1 cellular context compared by ENCODE assay signal in the genomic region with DNA sequence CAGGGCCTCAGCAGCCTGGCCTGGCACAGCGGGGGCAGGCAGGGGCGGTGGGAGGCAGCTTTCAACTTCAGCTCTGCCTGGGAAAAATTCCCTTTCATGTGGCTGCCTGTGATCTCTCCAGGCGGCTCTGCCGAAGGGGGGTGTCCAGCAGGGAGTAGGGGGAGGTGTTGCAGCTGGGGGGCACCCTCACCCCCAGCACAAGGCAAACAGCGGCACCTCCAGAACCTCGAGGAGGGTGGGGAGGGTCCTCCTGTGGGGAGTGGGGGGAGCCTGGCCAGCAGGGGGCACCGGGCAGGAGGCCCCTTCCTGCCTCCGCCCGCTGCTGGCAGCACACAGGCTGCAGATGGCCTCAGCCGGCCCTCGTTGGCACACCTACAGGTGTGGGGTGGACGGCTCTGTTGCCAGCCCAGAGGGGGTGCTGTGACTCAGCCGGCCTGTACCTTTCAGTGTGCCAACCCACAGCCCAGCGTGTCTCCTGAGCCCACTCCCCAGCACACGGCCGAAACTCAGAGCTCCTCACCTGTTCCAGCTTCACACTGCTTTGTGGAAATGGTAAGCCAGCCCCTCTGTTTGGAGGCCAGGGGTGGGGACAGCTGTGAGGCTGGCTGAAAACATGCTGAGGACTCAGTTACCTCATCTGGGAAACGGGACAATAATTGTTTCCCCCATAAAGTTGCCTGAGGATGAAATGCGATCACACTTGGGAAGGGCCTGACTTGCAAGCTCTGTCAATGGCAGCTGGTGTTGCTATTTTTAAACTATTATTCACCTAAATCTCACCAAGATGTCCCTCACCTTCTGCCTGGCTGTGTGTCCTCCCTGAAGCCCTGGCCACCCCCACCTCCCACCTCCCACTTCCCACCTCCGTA.
TF ChIP-seq lines count a peak whose summit lies in the region.

No MANE protein-coding gene starts in this region.

TF ChIP-seq in GM23338, 12 proteins besides CTCF, POLR2A, EP300 and RAD21 (continued from another document):
- TF ChIP-seq, protein P1, sequence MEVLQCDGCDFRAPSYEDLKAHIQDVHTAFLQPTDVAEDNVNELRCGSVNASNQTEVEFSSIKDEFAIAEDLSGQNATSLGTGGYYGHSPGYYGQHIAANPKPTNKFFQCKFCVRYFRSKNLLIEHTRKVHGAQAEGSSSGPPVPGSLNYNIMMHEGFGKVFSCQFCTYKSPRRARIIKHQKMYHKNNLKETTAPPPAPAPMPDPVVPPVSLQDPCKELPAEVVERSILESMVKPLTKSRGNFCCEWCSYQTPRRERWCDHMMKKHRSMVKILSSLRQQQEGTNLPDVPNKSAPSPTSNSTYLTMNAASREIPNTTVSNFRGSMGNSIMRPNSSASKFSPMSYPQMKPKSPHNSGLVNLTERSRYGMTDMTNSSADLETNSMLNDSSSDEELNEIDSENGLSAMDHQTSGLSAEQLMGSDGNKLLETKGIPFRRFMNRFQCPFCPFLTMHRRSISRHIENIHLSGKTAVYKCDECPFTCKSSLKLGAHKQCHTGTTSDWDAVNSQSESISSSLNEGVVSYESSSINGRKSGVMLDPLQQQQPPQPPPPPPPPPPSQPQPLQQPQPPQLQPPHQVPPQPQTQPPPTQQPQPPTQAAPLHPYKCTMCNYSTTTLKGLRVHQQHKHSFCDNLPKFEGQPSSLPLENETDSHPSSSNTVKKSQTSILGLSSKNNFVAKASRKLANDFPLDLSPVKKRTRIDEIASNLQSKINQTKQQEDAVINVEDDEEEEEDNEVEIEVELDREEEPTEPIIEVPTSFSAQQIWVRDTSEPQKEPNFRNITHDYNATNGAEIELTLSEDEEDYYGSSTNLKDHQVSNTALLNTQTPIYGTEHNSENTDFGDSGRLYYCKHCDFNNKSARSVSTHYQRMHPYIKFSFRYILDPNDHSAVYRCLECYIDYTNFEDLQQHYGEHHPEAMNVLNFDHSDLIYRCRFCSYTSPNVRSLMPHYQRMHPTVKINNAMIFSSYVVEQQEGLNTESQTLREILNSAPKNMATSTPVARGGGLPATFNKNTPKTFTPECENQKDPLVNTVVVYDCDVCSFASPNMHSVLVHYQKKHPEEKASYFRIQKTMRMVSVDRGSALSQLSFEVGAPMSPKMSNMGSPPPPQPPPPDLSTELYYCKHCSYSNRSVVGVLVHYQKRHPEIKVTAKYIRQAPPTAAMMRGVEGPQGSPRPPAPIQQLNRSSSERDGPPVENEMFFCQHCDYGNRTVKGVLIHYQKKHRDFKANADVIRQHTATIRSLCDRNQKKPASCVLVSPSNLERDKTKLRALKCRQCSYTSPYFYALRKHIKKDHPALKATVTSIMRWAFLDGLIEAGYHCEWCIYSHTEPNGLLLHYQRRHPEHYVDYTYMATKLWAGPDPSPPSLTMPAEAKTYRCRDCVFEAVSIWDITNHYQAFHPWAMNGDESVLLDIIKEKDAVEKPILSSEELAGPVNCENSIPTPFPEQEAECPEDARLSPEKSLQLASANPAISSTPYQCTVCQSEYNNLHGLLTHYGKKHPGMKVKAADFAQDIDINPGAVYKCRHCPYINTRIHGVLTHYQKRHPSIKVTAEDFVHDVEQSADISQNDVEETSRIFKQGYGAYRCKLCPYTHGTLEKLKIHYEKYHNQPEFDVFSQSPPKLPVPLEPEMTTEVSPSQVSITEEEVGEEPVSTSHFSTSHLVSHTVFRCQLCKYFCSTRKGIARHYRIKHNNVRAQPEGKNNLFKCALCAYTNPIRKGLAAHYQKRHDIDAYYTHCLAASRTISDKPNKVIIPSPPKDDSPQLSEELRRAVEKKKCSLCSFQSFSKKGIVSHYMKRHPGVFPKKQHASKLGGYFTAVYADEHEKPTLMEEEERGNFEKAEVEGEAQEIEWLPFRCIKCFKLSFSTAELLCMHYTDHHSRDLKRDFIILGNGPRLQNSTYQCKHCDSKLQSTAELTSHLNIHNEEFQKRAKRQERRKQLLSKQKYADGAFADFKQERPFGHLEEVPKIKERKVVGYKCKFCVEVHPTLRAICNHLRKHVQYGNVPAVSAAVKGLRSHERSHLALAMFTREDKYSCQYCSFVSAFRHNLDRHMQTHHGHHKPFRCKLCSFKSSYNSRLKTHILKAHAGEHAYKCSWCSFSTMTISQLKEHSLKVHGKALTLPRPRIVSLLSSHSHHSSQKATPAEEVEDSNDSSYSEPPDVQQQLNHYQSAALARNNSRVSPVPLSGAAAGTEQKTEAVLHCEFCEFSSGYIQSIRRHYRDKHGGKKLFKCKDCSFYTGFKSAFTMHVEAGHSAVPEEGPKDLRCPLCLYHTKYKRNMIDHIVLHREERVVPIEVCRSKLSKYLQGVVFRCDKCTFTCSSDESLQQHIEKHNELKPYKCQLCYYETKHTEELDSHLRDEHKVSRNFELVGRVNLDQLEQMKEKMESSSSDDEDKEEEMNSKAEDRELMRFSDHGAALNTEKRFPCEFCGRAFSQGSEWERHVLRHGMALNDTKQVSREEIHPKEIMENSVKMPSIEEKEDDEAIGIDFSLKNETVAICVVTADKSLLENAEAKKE (CRISPR knock-in tag; IDR thresholded peaks at IDR 0.05), result no peak
- no peak; the same call in 1 of the 2 replicates for TF ChIP-seq POLR2AphosphoS5 (IDR thresholded peaks at IDR 0.05; ENCODE audit: low read depth)
- no peak for TF ChIP-seq EZH2phosphoT487 (IDR thresholded peaks at IDR 0.05; ENCODE audit: unreplicated experiment)
- TF ChIP-seq CREB1 (CRISPR knock-in tag; IDR thresholded peaks at IDR 0.05; ENCODE audit: low read depth), result no peak
- no peak for TF ChIP-seq JUNB (IDR thresholded peaks at IDR 0.05; ENCODE audit: unreplicated experiment)
- no peak for TF ChIP-seq NANOG (IDR thresholded peaks at IDR 0.05; ENCODE audit: borderline replicate concordance)
- TF ChIP-seq ZNF114 (CRISPR knock-in tag; IDR thresholded peaks at IDR 0.05), result no peak
- TF ChIP-seq, protein P2, sequence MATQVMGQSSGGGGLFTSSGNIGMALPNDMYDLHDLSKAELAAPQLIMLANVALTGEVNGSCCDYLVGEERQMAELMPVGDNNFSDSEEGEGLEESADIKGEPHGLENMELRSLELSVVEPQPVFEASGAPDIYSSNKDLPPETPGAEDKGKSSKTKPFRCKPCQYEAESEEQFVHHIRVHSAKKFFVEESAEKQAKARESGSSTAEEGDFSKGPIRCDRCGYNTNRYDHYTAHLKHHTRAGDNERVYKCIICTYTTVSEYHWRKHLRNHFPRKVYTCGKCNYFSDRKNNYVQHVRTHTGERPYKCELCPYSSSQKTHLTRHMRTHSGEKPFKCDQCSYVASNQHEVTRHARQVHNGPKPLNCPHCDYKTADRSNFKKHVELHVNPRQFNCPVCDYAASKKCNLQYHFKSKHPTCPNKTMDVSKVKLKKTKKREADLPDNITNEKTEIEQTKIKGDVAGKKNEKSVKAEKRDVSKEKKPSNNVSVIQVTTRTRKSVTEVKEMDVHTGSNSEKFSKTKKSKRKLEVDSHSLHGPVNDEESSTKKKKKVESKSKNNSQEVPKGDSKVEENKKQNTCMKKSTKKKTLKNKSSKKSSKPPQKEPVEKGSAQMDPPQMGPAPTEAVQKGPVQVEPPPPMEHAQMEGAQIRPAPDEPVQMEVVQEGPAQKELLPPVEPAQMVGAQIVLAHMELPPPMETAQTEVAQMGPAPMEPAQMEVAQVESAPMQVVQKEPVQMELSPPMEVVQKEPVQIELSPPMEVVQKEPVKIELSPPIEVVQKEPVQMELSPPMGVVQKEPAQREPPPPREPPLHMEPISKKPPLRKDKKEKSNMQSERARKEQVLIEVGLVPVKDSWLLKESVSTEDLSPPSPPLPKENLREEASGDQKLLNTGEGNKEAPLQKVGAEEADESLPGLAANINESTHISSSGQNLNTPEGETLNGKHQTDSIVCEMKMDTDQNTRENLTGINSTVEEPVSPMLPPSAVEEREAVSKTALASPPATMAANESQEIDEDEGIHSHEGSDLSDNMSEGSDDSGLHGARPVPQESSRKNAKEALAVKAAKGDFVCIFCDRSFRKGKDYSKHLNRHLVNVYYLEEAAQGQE (IDR thresholded peaks at IDR 0.05; ENCODE audit: unreplicated experiment), result no peak
TF ChIP-seq in GM23338: peak in this region for 0.
